Comparison of ENCODE assay signal across 18 cellular contexts in the genomic region with DNA sequence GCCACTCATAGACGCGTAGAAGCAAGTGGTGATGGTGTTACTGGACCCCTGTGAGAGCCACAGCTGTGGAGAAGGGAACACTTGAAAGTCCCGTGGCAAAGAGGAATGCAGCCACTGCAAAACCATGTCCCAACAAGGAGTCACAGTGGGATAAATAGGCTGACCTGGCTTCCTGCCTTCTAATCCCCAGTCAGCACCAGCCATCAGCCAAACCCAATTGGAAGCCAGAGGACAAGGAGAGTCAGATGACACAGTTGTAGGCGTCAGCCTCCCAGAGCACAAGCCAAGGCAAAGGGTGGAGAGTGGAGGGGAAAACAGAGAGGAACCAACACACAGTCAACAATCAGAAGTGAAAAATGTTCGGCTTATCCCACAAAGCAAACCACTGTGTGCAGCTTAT. TPM values are rescaled to one million over a fixed set of nuclear protein-coding genes. Genes with fewer than 3 reads are reported as not detected.
DNase-seq lines count a peak whose midpoint lies in the region; ATAC-seq and TF ChIP-seq lines count a peak whose summit lies in the region.
"Had no signal": no experiment of that assay in that cellular context is flagged by ENCODE, and none has a peak within 500 bp of the region (broad histone marks: within the 10 kb centered on the region; RNA-seq: fewer than 3 reads in every experiment).

No MANE protein-coding gene starts in this region.

- H3K27ac ChIP-seq in esophagus muscularis mucosa (replicated peaks in 1 of 4), result no peak overlapping the region
- H3K27ac ChIP-seq: BLaER1, KMS-11 had no signal

- H3K4me1 ChIP-seq in esophagus muscularis mucosa, result peaks cover 6 to 10% (median 9%) of the 10 kb centered on the region in 4 donors

- no peaks in the 10 kb centered on the region for H3K36me3 Mint-ChIP-seq in activated T-helper 17 cell treated with anti-CD3 and anti-CD28 coated beads, Interleukin-2, amount 50 U/mL, for 72 hours (ENCODE audit: low read depth)

- ATAC-seq in HG03159 (IDR thresholded peaks at IDR 0.05; ENCODE audit: unreplicated experiment), result no peak
- no peak for ATAC-seq in activated T-helper 17 cell treated with anti-CD3 and anti-CD28 coated beads, Interleukin-2, amount 50 U/mL, for 72 hours (replicated peaks)
- ATAC-seq: Right ventricle myocardium inferior had no signal

- no peaks in the 10 kb centered on the region for H3K9me3 ChIP-seq in MG63
- no peaks in the 10 kb centered on the region for H3K9me3 ChIP-seq in esophagus muscularis mucosa
- H3K9me3 ChIP-seq: HAP-1 had no signal

- TF ChIP-seq EP300 in esophagus muscularis mucosa (IDR thresholded peaks at IDR 0.05), result no peak

- intact Hi-C loops in esophagus muscularis mucosa (cut with DNase I), result no loop called here

- H3K4me1 Mint-ChIP-seq in activated T-helper 17 cell treated with anti-CD3 and anti-CD28 coated beads, Interleukin-2, amount 50 U/mL, for 72 hours, result peaks cover 5% of the 10 kb centered on the region

- no peaks in the 10 kb centered on the region for H3K9me3 Mint-ChIP-seq in activated T-helper 17 cell treated with anti-CD3 and anti-CD28 coated beads, Interleukin-2, amount 50 U/mL, for 72 hours
- H3K9me3 Mint-ChIP-seq: CD4-positive, alpha-beta T cell had no signal

- peak; percentile 23 for DNase-seq in MG63
- peak; percentile 60 for DNase-seq in esophagus muscularis mucosa (ENCODE audit: extremely low spot score)
- peak; percentile 95 for DNase-seq in myocyte (ENCODE audit: low read depth)
- DNase-seq in DMS79 (lab: John Stamatoyannopoulos, UW), result no peak
- DNase-seq in GM19238 (ENCODE audit: insufficient read length, low spot score), result no peak
- DNase-seq: CD4-positive, alpha-beta T cell; COR-L47; DMS79 treated with DMSO at 0.1 percent for 48 hours; NCI-H187; NCI-H446 treated with DMSO at 0.1 percent for 48 hours; NCI-H526 treated with DMSO at 0.1 percent for 48 hours; OCI-M1 had no signal

- no peak for TF ChIP-seq POLR2A in esophagus muscularis mucosa (IDR thresholded peaks at IDR 0.05; ENCODE audit: low read depth)

- H3K27me3 Mint-ChIP-seq in activated T-helper 17 cell treated with anti-CD3 and anti-CD28 coated beads, Interleukin-2, amount 50 U/mL, for 72 hours, result peaks cover 15% of the 10 kb centered on the region

- WGBS in esophagus muscularis mucosa, result 87% methylated on average over 5 of the region's 5 CpGs

- no peak overlapping the region for H3K4me3 Mint-ChIP-seq in activated T-helper 17 cell treated with anti-CD3 and anti-CD28 coated beads, Interleukin-2, amount 50 U/mL, for 72 hours
- H3K4me3 Mint-ChIP-seq: CD4-positive, alpha-beta T cell had no signal

- H3K27me3 ChIP-seq in MG63 (no peaks in the 10 kb centered on the region), esophagus muscularis mucosa (no peaks in the 10 kb centered on the region)

- H3K27ac Mint-ChIP-seq in activated T-helper 17 cell treated with anti-CD3 and anti-CD28 coated beads, Interleukin-2, amount 50 U/mL, for 72 hours, result no peak overlapping the region
- H3K27ac Mint-ChIP-seq: CD4-positive, alpha-beta T cell had no signal

- H3K36me3 ChIP-seq in MG63 (no peaks in the 10 kb centered on the region), esophagus muscularis mucosa (no peaks in the 10 kb centered on the region)
- H3K36me3 ChIP-seq: BLaER1, HAP-1 had no signal

- no peak for TF ChIP-seq CTCF in esophagus muscularis mucosa (IDR thresholded peaks at IDR 0.05)

- H3K4me3 ChIP-seq in MG63 (no peak overlapping the region), esophagus muscularis mucosa (no peak overlapping the region)
- H3K4me3 ChIP-seq: BLaER1, HAP-1 had no signal

RNA-seq across cellular contexts. Expression of a gene that starts 5.5 kb away (rescaled TPM):
- total RNA-seq in MG63 (2014; rRNA removed; shearing (Covaris generic); ENCODE audit: low replicate concordance), result 56.3 and 58.5 TPM in 2 replicates
- total RNA-seq in esophagus muscularis mucosa (100 to 1,000 TPM; 133 to 281 (median 197) TPM), myocyte (163 and 175 TPM in 2 replicates)
- 199 TPM for polyA plus RNA-seq in myocyte (2012)
- under 1 TPM; 0.24 to 0.69 TPM for total RNA-seq in activated T-helper 17 cell treated with anti-CD3 and anti-CD28 coated beads, Interleukin-2, amount 50 U/mL, for 72 hours

Comparison
In these comparisons a context has a peak if more than half of its experiments do, and no peak if none do; other contexts are left out.
1. DNase-seq: peak in MG63 (single experiment), esophagus muscularis mucosa (single experiment) and myocyte (single experiment); none in DMS79 (single experiment) and GM19238 (single experiment).
2. RNA of a gene that starts 5.5 kb away (total RNA-seq): 133 to 281 TPM in esophagus muscularis mucosa, 163 to 175 TPM in myocyte and 56.3 to 58.5 TPM in MG63; 0.24 to 0.69 TPM in activated T-helper 17 cell treated with anti-CD3 and anti-CD28 coated beads, Interleukin-2, amount 50 U/mL, for 72 hours; every median in the first group is over 10 times any median in the second.